ENCODE assay signal across 13 cellular contexts in genomic region chr20:54063998-54064676, GRCh38. TPM values are rescaled to one million over a fixed set of nuclear protein-coding genes. Genes with fewer than 3 reads are reported as not detected.
DNase-seq lines count a peak whose midpoint lies in the region; ATAC-seq and TF ChIP-seq lines count a peak whose summit lies in the region.
"Had no signal": no experiment of that assay in that cellular context is flagged by ENCODE, and none has a peak within 500 bp of the region (broad histone marks: within the 10 kb centered on the region; RNA-seq: fewer than 3 reads in every experiment).

No MANE protein-coding gene starts in this region.

- peaks cover 24% of the 10 kb centered on the region for H3K4me1 ChIP-seq in GM23338 (ENCODE audit: insufficient read depth)

- in situ Hi-C loops in GM13977 (cut with MboI; ENCODE audit: low pct_unique_long_range_greater_than_20kb, low sequenced_read_pairs, unreplicated experiment) (loop anchor here (10.0 kb wide), 2 partner anchors 119 to 489 kb away; no protein-coding TSS in a partner anchor), GM13976 (cut with MboI; ENCODE audit: low sequenced_read_pairs, unreplicated experiment) (loop anchor here (5.0 to 25.0 kb wide), 3 partner anchors 117 to 652 kb away; no protein-coding TSS in a partner anchor)

- H3K27me3 ChIP-seq in GM23338 (ENCODE audit: insufficient read depth): no peaks in the 10 kb centered on the region
- H3K27me3 ChIP-seq: esophagus squamous epithelium, MG63 had no signal

- no peak overlapping the region for H3K4me2 ChIP-seq in GM23338

- H3K9me2 ChIP-seq in GM23338 (ENCODE audit: insufficient read depth): no peaks in the 10 kb centered on the region

- peak overlapping the region; percentile 71 for H3K27ac Mint-ChIP-seq in GM23338
- peak overlapping the region; percentile 85 for H3K27ac Mint-ChIP-seq in activated CD8-positive, alpha-beta memory T cell treated with anti-CD3 and anti-CD28 coated beads, Interleukin-2, amount 10 ng/mL, durations not matched to agents 7 days and 5 days
- H3K27ac Mint-ChIP-seq in natural killer cell: peak overlapping the region; percentile 73 to 84

- DNase-seq in GM13977 (ENCODE audit: low spot score): peak; percentile 31
- no peak for DNase-seq in GM23338 (ENCODE audit: low spot score)
- DNase-seq in activated CD8-positive, alpha-beta memory T cell treated with anti-CD3 and anti-CD28 coated beads, Interleukin-2, amount 10 ng/mL, durations not matched to agents 7 days and 5 days: peak; percentile 56
- peak; percentile 21 for DNase-seq in natural killer cell
- DNase-seq in GM13976 (ENCODE audit: low spot score): no peak
- DNase-seq in midbrain (lab: John Stamatoyannopoulos, UW): no peak
- DNase-seq in NCI-H2029 treated with DMSO at 0.1 percent for 48 hours (lab: John Stamatoyannopoulos, UW): no peak
- DNase-seq in DMS53 (lab: John Stamatoyannopoulos, UW): no peak
- DNase-seq: Caco-2, esophagus squamous epithelium, MG63, NCI-H748 treated with DMSO at 0.1 percent for 48 hours had no signal

- TF ChIP-seq CTCF in GM13977 (IDR thresholded peaks at IDR 0.05; ENCODE audit: extremely low read depth, insufficient read depth, missing control alignments) (no peak), GM23338 (conservative IDR thresholded peaks at IDR 0.05; ENCODE audit: low read depth in 2 of 2) (no peak), natural killer cell (IDR thresholded peaks at IDR 0.05) (no peak), GM13976 (IDR thresholded peaks at IDR 0.05; ENCODE audit: borderline replicate concordance, control extremely low read depth, extremely low read depth, insufficient read depth, missing control alignments) (no peak)

- H3K27me3 Mint-ChIP-seq in GM23338 (ENCODE audit: insufficient read depth, low read depth, poor library complexity): peaks cover 6% of the 10 kb centered on the region
- no peaks in the 10 kb centered on the region for H3K27me3 Mint-ChIP-seq in activated CD8-positive, alpha-beta memory T cell treated with anti-CD3 and anti-CD28 coated beads, Interleukin-2, amount 10 ng/mL, durations not matched to agents 7 days and 5 days
- no peaks in the 10 kb centered on the region for H3K27me3 Mint-ChIP-seq in natural killer cell (ENCODE audit: low read depth in 2 of 2)

- H3K9me3 Mint-ChIP-seq in GM23338 (no peaks in the 10 kb centered on the region), natural killer cell (no peaks in the 10 kb centered on the region)
- no peaks in the 10 kb centered on the region for H3K9me3 Mint-ChIP-seq in activated CD8-positive, alpha-beta memory T cell treated with anti-CD3 and anti-CD28 coated beads, Interleukin-2, amount 10 ng/mL, durations not matched to agents 7 days and 5 days (ENCODE audit: low read depth)

- H3K4me1 Mint-ChIP-seq in GM23338 (peaks cover 28% of the 10 kb centered on the region), natural killer cell (peaks cover 16 to 20% of the 10 kb centered on the region in 2 donors)
- H3K4me1 Mint-ChIP-seq in activated CD8-positive, alpha-beta memory T cell treated with anti-CD3 and anti-CD28 coated beads, Interleukin-2, amount 10 ng/mL, durations not matched to agents 7 days and 5 days: peaks cover 46% of the 10 kb centered on the region

- H3K79me2 ChIP-seq in GM23338 (replicated peaks; ENCODE audit: insufficient read depth): no peaks in the 10 kb centered on the region

- intact Hi-C loops in natural killer cell (cut with micrococcal nuclease): loop anchor here (10.0 kb wide), 1 partner anchor 489 kb away; no protein-coding TSS in a partner anchor

- CTCF ChIA-PET in activated CD8-positive, alpha-beta memory T cell treated with anti-CD3 and anti-CD28 coated beads, Interleukin-2, amount 10 ng/mL, durations not matched to agents 7 days and 5 days (lab: Charles Lee): interaction anchor here (0.6 to 3.6 kb wide), 18 partner anchors 10 to 403 kb away, joined by 3 to 16 read pairs (median 4); partner anchors contain the start of gene PFDN4

- ATAC-seq in GM23338: no peak
- peak; percentile 43 for ATAC-seq in activated CD8-positive, alpha-beta memory T cell treated with anti-CD3 and anti-CD28 coated beads, Interleukin-2, amount 10 ng/mL, durations not matched to agents 7 days and 5 days
- ATAC-seq in natural killer cell: peak; percentile 81 to 92 (median 88)

- H3K36me3 ChIP-seq in GM23338 (ENCODE audit: insufficient read depth): no peaks in the 10 kb centered on the region
- H3K36me3 ChIP-seq: esophagus squamous epithelium, MG63 had no signal

- H3K4me3 Mint-ChIP-seq in GM23338 (no peak overlapping the region), natural killer cell (peak overlapping the region; percentile 56)
- H3K4me3 Mint-ChIP-seq in activated CD8-positive, alpha-beta memory T cell treated with anti-CD3 and anti-CD28 coated beads, Interleukin-2, amount 10 ng/mL, durations not matched to agents 7 days and 5 days: peak overlapping the region; percentile 15

- H3K36me3 Mint-ChIP-seq in GM23338 (ENCODE audit: low read depth): no peaks in the 10 kb centered on the region
- no peaks in the 10 kb centered on the region for H3K36me3 Mint-ChIP-seq in activated CD8-positive, alpha-beta memory T cell treated with anti-CD3 and anti-CD28 coated beads, Interleukin-2, amount 10 ng/mL, durations not matched to agents 7 days and 5 days
- H3K36me3 Mint-ChIP-seq in natural killer cell: no peaks in the 10 kb centered on the region

- H3K27ac ChIP-seq in GM23338 (ENCODE audit: low read depth): no peak overlapping the region
- H3K27ac ChIP-seq: esophagus squamous epithelium had no signal

- peak overlapping the region; percentile 63; the same call in 1 of the 2 replicates for H2AFZ ChIP-seq in GM23338

- H4K20me1 ChIP-seq in GM23338 (replicated peaks; ENCODE audit: insufficient read depth): no peaks in the 10 kb centered on the region

- no peaks in the 10 kb centered on the region; the same call in 1 of the 2 replicates for H3F3A ChIP-seq in GM23338 (replicated peaks; ENCODE audit: low read depth)

- no peak overlapping the region for H3K4me3 ChIP-seq in GM23338
- H3K4me3 ChIP-seq: esophagus squamous epithelium, MG63 had no signal

TF ChIP-seq in GM23338, 12 proteins besides CTCF, POLR2A, EP300 and RAD21:
- TF ChIP-seq STAT1 (IDR thresholded peaks at IDR 0.05; ENCODE audit: unreplicated experiment) (no peak), ZNF114 (CRISPR knock-in tag; IDR thresholded peaks at IDR 0.05) (no peak)
- TF ChIP-seq, protein P1, sequence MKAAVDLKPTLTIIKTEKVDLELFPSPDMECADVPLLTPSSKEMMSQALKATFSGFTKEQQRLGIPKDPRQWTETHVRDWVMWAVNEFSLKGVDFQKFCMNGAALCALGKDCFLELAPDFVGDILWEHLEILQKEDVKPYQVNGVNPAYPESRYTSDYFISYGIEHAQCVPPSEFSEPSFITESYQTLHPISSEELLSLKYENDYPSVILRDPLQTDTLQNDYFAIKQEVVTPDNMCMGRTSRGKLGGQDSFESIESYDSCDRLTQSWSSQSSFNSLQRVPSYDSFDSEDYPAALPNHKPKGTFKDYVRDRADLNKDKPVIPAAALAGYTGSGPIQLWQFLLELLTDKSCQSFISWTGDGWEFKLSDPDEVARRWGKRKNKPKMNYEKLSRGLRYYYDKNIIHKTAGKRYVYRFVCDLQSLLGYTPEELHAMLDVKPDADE (IDR thresholded peaks at IDR 0.05): no peak

RNA-seq across cellular contexts. Expression of gene BCAS1, which starts 6.3 kb away (rescaled TPM):
- total RNA-seq in GM23338 (2014; rRNA removed; shearing (Covaris generic)): 0.17 TPM in 1 of 2 replicates, not detected in the other
- 0.17 and 0.19 TPM in 2 replicates for polyA plus RNA-seq in GM23338 (2016; fragmentation: Nextera tagmentation; extraction: Ambion mirVana)
- total RNA-seq in activated CD8-positive, alpha-beta memory T cell treated with anti-CD3 and anti-CD28 coated beads, Interleukin-2, amount 10 ng/mL, durations not matched to agents 7 days and 5 days: under 1 TPM in 1 of 2 experiments, not detected in 1; 0.14 TPM
- total RNA-seq in natural killer cell: 1 to 10 TPM in 1 of 3 donors, under 1 TPM in 2; 0.31 to 1.2 (median 0.68) TPM
- total RNA-seq: osteoblast had no signal

Comparison
In these comparisons a context has a peak if more than half of its experiments do, and no peak if none do; other contexts are left out.
1. DNase-seq: peak in GM13977 (single experiment), activated CD8-positive, alpha-beta memory T cell treated with anti-CD3 and anti-CD28 coated beads, Interleukin-2, amount 10 ng/mL, durations not matched to agents 7 days and 5 days (single experiment) and natural killer cell (single experiment); none in GM23338 (single experiment), GM13976 (single experiment), midbrain (single experiment), NCI-H2029 treated with DMSO at 0.1 percent for 48 hours (single experiment) and DMS53 (single experiment).
2. Peak in every context shown above with its lines, with median percentiles within 50 percentile points of each other: H3K27ac Mint-ChIP-seq.